Comparison of ENCODE assay signal across 1 cellular context in the genomic region with DNA sequence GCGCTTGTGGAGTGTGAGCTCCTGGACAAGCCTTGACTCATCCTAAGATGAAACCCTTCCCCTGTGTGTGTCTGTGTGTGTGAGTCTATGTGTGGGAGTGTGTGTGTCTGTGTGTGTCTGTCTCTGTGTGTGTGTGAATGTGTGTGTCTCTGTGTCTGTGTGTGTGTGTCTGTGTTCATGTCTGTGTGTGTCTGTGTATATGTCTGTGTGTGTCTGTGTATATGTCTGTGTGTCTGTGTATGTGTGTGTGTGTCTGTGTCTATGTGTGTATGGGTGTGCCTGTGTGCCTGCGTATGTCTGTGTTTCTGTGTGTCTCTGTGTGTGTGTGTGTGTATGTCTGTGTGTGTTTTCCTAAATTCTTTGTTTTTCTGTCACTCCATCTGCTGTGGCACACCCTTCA.
TF ChIP-seq lines count a peak whose summit lies in the region.

No MANE protein-coding gene starts in this region.

TF ChIP-seq in K562, 482 proteins besides CTCF, POLR2A, EP300 and RAD21:
- TF ChIP-seq POU5F1 (IDR thresholded peaks at IDR 0.05; ENCODE audit: borderline replicate concordance, low read depth, low read length, partially characterized antibody) (no peak), HDAC1 (IDR thresholded peaks at IDR 0.05) (peak in 1 of 2 experiments; percentile 18; a peak in 1 of 4 replicates), POLR2H (tag; IDR thresholded peaks at IDR 0.05; ENCODE audit: low read depth) (no peak), ZNF57 (CRISPR knock-in tag; IDR thresholded peaks at IDR 0.05) (no peak), ZNF583 (CRISPR knock-in tag; IDR thresholded peaks at IDR 0.05) (no peak), SMAD3 (CRISPR knock-in tag; conservative IDR thresholded peaks at IDR 0.05) (no peak), FOXK2 (conservative IDR thresholded peaks at IDR 0.05 in 1 of 2, IDR thresholded peaks at IDR 0.05 in 1 of 2; ENCODE audit: low read depth in 2 of 2) (no peak), SMAD2 (IDR thresholded peaks at IDR 0.05; ENCODE audit: low read depth, low read length) (no peak), CBX8 (IDR thresholded peaks at IDR 0.05; ENCODE audit: borderline replicate concordance, extremely low read depth, low read depth, low read length, poor library complexity, severe bottlenecking) (no peak), TSC22D4 (tag; IDR thresholded peaks at IDR 0.05) (peak; percentile 81; the same call in 1 of the 2 replicates), ELF4 (CRISPR knock-in tag; IDR thresholded peaks at IDR 0.05) (0 out of 2 replicates have a peak, but pooled peaks have one; percentile 18), ZFP36 (IDR thresholded peaks at IDR 0.05; ENCODE audit: low read depth, low read length, partially characterized antibody) (no peak), ESRRB (CRISPR knock-in tag; IDR thresholded peaks at IDR 0.05; ENCODE audit: borderline replicate concordance) (no peak), ZNF174 (CRISPR knock-in tag; IDR thresholded peaks at IDR 0.05) (no peak), ZZZ3 (IDR thresholded peaks at IDR 0.05) (no peak), BMI1 (IDR thresholded peaks at IDR 0.05; ENCODE audit: low read length) (no peak)
- TF ChIP-seq, protein P1, sequence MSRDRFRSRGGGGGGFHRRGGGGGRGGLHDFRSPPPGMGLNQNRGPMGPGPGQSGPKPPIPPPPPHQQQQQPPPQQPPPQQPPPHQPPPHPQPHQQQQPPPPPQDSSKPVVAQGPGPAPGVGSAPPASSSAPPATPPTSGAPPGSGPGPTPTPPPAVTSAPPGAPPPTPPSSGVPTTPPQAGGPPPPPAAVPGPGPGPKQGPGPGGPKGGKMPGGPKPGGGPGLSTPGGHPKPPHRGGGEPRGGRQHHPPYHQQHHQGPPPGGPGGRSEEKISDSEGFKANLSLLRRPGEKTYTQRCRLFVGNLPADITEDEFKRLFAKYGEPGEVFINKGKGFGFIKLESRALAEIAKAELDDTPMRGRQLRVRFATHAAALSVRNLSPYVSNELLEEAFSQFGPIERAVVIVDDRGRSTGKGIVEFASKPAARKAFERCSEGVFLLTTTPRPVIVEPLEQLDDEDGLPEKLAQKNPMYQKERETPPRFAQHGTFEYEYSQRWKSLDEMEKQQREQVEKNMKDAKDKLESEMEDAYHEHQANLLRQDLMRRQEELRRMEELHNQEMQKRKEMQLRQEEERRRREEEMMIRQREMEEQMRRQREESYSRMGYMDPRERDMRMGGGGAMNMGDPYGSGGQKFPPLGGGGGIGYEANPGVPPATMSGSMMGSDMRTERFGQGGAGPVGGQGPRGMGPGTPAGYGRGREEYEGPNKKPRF (IDR thresholded peaks at IDR 0.05; ENCODE audit: low read depth, low read length) = no peak
- TF ChIP-seq, protein P2, sequence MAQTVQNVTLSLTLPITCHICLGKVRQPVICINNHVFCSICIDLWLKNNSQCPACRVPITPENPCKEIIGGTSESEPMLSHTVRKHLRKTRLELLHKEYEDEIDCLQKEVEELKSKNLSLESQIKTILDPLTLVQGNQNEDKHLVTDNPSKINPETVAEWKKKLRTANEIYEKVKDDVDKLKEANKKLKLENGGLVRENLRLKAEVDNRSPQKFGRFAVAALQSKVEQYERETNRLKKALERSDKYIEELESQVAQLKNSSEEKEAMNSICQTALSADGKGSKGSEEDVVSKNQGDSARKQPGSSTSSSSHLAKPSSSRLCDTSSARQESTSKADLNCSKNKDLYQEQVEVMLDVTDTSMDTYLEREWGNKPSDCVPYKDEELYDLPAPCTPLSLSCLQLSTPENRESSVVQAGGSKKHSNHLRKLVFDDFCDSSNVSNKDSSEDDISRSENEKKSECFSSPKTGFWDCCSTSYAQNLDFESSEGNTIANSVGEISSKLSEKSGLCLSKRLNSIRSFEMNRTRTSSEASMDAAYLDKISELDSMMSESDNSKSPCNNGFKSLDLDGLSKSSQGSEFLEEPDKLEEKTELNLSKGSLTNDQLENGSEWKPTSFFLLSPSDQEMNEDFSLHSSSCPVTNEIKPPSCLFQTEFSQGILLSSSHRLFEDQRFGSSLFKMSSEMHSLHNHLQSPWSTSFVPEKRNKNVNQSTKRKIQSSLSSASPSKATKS (CRISPR knock-in tag; IDR thresholded peaks at IDR 0.05) = no peak
- TF ChIP-seq, protein P3, sequence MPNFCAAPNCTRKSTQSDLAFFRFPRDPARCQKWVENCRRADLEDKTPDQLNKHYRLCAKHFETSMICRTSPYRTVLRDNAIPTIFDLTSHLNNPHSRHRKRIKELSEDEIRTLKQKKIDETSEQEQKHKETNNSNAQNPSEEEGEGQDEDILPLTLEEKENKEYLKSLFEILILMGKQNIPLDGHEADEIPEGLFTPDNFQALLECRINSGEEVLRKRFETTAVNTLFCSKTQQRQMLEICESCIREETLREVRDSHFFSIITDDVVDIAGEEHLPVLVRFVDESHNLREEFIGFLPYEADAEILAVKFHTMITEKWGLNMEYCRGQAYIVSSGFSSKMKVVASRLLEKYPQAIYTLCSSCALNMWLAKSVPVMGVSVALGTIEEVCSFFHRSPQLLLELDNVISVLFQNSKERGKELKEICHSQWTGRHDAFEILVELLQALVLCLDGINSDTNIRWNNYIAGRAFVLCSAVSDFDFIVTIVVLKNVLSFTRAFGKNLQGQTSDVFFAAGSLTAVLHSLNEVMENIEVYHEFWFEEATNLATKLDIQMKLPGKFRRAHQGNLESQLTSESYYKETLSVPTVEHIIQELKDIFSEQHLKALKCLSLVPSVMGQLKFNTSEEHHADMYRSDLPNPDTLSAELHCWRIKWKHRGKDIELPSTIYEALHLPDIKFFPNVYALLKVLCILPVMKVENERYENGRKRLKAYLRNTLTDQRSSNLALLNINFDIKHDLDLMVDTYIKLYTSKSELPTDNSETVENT (CRISPR knock-in tag; IDR thresholded peaks at IDR 0.05) = no peak
- TF ChIP-seq, protein P4, sequence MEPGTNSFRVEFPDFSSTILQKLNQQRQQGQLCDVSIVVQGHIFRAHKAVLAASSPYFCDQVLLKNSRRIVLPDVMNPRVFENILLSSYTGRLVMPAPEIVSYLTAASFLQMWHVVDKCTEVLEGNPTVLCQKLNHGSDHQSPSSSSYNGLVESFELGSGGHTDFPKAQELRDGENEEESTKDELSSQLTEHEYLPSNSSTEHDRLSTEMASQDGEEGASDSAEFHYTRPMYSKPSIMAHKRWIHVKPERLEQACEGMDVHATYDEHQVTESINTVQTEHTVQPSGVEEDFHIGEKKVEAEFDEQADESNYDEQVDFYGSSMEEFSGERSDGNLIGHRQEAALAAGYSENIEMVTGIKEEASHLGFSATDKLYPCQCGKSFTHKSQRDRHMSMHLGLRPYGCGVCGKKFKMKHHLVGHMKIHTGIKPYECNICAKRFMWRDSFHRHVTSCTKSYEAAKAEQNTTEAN (CRISPR knock-in tag; IDR thresholded peaks at IDR 0.05) = no peak
- TF ChIP-seq, protein P5, sequence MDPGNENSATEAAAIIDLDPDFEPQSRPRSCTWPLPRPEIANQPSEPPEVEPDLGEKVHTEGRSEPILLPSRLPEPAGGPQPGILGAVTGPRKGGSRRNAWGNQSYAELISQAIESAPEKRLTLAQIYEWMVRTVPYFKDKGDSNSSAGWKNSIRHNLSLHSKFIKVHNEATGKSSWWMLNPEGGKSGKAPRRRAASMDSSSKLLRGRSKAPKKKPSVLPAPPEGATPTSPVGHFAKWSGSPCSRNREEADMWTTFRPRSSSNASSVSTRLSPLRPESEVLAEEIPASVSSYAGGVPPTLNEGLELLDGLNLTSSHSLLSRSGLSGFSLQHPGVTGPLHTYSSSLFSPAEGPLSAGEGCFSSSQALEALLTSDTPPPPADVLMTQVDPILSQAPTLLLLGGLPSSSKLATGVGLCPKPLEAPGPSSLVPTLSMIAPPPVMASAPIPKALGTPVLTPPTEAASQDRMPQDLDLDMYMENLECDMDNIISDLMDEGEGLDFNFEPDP (CRISPR knock-in tag; IDR thresholded peaks at IDR 0.05) = no peak
- TF ChIP-seq, protein P6, sequence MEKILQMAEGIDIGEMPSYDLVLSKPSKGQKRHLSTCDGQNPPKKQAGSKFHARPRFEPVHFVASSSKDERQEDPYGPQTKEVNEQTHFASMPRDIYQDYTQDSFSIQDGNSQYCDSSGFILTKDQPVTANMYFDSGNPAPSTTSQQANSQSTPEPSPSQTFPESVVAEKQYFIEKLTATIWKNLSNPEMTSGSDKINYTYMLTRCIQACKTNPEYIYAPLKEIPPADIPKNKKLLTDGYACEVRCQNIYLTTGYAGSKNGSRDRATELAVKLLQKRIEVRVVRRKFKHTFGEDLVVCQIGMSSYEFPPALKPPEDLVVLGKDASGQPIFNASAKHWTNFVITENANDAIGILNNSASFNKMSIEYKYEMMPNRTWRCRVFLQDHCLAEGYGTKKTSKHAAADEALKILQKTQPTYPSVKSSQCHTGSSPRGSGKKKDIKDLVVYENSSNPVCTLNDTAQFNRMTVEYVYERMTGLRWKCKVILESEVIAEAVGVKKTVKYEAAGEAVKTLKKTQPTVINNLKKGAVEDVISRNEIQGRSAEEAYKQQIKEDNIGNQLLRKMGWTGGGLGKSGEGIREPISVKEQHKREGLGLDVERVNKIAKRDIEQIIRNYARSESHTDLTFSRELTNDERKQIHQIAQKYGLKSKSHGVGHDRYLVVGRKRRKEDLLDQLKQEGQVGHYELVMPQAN (IDR thresholded peaks at IDR 0.05; ENCODE audit: borderline replicate concordance) = no peak
- TF ChIP-seq, protein P7, sequence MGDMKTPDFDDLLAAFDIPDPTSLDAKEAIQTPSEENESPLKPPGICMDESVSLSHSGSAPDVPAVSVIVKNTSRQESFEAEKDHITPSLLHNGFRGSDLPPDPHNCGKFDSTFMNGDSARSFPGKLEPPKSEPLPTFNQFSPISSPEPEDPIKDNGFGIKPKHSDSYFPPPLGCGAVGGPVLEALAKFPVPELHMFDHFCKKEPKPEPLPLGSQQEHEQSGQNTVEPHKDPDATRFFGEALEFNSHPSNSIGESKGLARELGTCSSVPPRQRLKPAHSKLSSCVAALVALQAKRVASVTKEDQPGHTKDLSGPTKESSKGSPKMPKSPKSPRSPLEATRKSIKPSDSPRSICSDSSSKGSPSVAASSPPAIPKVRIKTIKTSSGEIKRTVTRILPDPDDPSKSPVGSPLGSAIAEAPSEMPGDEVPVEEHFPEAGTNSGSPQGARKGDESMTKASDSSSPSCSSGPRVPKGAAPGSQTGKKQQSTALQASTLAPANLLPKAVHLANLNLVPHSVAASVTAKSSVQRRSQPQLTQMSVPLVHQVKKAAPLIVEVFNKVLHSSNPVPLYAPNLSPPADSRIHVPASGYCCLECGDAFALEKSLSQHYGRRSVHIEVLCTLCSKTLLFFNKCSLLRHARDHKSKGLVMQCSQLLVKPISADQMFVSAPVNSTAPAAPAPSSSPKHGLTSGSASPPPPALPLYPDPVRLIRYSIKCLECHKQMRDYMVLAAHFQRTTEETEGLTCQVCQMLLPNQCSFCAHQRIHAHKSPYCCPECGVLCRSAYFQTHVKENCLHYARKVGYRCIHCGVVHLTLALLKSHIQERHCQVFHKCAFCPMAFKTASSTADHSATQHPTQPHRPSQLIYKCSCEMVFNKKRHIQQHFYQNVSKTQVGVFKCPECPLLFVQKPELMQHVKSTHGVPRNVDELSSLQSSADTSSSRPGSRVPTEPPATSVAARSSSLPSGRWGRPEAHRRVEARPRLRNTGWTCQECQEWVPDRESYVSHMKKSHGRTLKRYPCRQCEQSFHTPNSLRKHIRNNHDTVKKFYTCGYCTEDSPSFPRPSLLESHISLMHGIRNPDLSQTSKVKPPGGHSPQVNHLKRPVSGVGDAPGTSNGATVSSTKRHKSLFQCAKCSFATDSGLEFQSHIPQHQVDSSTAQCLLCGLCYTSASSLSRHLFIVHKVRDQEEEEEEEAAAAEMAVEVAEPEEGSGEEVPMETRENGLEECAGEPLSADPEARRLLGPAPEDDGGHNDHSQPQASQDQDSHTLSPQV (IDR thresholded peaks at IDR 0.05) = no peak
- TF ChIP-seq, protein P8, sequence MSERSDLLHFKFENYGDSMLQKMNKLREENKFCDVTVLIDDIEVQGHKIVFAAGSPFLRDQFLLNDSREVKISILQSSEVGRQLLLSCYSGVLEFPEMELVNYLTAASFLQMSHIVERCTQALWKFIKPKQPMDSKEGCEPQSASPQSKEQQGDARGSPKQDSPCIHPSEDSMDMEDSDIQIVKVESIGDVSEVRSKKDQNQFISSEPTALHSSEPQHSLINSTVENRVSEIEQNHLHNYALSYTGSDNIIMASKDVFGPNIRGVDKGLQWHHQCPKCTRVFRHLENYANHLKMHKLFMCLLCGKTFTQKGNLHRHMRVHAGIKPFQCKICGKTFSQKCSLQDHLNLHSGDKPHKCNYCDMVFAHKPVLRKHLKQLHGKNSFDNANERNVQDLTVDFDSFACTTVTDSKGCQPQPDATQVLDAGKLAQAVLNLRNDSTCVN (CRISPR knock-in tag; IDR thresholded peaks at IDR 0.05) = peak; percentile 50; the same call in 1 of the 2 replicates
